ENCODE assay signal across 1 cellular context in genomic region chr5:132221781-132222648, GRCh38.
TF ChIP-seq lines count a peak whose summit lies in the region.

No MANE protein-coding gene starts in this region.

TF ChIP-seq in GM23338, 12 proteins besides CTCF, POLR2A, EP300 and RAD21 (continued from another document):
- TF ChIP-seq, protein P1, sequence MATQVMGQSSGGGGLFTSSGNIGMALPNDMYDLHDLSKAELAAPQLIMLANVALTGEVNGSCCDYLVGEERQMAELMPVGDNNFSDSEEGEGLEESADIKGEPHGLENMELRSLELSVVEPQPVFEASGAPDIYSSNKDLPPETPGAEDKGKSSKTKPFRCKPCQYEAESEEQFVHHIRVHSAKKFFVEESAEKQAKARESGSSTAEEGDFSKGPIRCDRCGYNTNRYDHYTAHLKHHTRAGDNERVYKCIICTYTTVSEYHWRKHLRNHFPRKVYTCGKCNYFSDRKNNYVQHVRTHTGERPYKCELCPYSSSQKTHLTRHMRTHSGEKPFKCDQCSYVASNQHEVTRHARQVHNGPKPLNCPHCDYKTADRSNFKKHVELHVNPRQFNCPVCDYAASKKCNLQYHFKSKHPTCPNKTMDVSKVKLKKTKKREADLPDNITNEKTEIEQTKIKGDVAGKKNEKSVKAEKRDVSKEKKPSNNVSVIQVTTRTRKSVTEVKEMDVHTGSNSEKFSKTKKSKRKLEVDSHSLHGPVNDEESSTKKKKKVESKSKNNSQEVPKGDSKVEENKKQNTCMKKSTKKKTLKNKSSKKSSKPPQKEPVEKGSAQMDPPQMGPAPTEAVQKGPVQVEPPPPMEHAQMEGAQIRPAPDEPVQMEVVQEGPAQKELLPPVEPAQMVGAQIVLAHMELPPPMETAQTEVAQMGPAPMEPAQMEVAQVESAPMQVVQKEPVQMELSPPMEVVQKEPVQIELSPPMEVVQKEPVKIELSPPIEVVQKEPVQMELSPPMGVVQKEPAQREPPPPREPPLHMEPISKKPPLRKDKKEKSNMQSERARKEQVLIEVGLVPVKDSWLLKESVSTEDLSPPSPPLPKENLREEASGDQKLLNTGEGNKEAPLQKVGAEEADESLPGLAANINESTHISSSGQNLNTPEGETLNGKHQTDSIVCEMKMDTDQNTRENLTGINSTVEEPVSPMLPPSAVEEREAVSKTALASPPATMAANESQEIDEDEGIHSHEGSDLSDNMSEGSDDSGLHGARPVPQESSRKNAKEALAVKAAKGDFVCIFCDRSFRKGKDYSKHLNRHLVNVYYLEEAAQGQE (IDR thresholded peaks at IDR 0.05; ENCODE audit: unreplicated experiment), result no peak
- TF ChIP-seq ZNF114 (CRISPR knock-in tag; IDR thresholded peaks at IDR 0.05) (no peak), JUNB (IDR thresholded peaks at IDR 0.05; ENCODE audit: unreplicated experiment) (no peak), POLR2AphosphoS5 (IDR thresholded peaks at IDR 0.05; ENCODE audit: low read depth) (no peak), ZNF331 (CRISPR knock-in tag; IDR thresholded peaks at IDR 0.05; ENCODE audit: low read depth) (no peak), NANOG (IDR thresholded peaks at IDR 0.05; ENCODE audit: borderline replicate concordance) (no peak), CREB1 (CRISPR knock-in tag; IDR thresholded peaks at IDR 0.05; ENCODE audit: low read depth) (no peak), ZNF462 (CRISPR knock-in tag; IDR thresholded peaks at IDR 0.05) (no peak), STAT1 (IDR thresholded peaks at IDR 0.05; ENCODE audit: unreplicated experiment) (no peak), EZH2phosphoT487 (IDR thresholded peaks at IDR 0.05; ENCODE audit: unreplicated experiment) (no peak)
- TF ChIP-seq, protein P2, sequence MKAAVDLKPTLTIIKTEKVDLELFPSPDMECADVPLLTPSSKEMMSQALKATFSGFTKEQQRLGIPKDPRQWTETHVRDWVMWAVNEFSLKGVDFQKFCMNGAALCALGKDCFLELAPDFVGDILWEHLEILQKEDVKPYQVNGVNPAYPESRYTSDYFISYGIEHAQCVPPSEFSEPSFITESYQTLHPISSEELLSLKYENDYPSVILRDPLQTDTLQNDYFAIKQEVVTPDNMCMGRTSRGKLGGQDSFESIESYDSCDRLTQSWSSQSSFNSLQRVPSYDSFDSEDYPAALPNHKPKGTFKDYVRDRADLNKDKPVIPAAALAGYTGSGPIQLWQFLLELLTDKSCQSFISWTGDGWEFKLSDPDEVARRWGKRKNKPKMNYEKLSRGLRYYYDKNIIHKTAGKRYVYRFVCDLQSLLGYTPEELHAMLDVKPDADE (IDR thresholded peaks at IDR 0.05), result no peak
